In the genomic region with DNA sequence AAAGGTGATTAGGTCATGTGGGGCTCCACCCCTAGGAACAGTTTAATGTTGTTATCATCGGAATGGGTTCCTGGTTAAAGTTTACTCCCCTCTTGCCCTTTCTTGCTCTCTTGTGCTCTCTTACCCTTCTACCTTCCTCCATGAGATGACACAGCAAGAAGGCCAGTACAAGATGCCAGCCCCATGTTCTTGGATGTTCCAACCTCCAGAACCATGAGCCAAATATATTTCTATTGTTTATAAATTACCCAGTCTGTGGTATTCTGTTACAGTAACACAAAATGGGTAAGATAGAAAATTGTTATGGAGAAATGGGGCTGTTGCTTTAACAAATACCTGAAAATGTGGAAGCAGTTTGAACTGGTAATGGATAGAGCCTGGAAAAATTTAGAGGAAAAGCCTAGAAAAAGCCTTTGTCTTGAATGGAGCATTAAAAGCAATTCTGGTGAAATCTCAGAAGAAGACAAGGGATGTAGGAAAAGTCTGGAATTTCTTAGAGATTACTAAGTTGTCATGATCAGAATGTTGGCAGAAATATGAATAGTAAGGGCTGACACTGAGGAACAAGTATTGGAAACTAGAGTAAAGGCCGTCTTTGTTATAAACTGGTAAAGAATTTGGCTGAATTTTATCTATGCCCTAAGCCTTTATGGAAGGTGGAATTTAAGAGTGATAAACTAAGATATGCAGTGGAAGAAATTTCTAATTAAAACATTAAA, we compare ENCODE assay signal across 20 cellular contexts. TPM values are rescaled to one million over a fixed set of nuclear protein-coding genes. Genes with fewer than 3 reads are reported as not detected.
DNase-seq lines count a peak whose midpoint lies in the region; ATAC-seq and TF ChIP-seq lines count a peak whose summit lies in the region.
"Had no signal": no experiment of that assay in that cellular context is flagged by ENCODE, and none has a peak within 500 bp of the region (broad histone marks: within the 10 kb centered on the region; RNA-seq: fewer than 3 reads in every experiment).

No MANE protein-coding gene starts in this region.

- H3K36me3 ChIP-seq in adipocyte (ENCODE audit: control insufficient read depth, insufficient read depth, low read length, severe bottlenecking): no peaks in the 10 kb centered on the region
- H3K36me3 ChIP-seq in stomach smooth muscle (ENCODE audit: control insufficient read depth in 2 of 2, insufficient read depth in 2 of 2, low read length in 2 of 2): no peaks in the 10 kb centered on the region
- H3K36me3 ChIP-seq in lower lobe of right lung: no peaks in the 10 kb centered on the region
- no peaks in the 10 kb centered on the region for H3K36me3 ChIP-seq in gastrocnemius medialis
- H3K36me3 ChIP-seq: left lung had no signal

- TF ChIP-seq POLR2A in gastrocnemius medialis (IDR thresholded peaks at IDR 0.05): no peak

- intact Hi-C loops in lower lobe of right lung (cut with DNase I): no loop called here
- intact Hi-C loops in gastrocnemius medialis (cut with DNase I; ENCODE audit: low total_unique reads): no loop called here

- H3K9me3 ChIP-seq in adipocyte (ENCODE audit: control insufficient read depth, low read length) (no peaks in the 10 kb centered on the region), stomach smooth muscle (ENCODE audit: control insufficient read depth in 2 of 2, low read length in 2 of 2) (no peaks in the 10 kb centered on the region), lower lobe of right lung (no peaks in the 10 kb centered on the region), gastrocnemius medialis (no peaks in the 10 kb centered on the region)
- H3K9me3 ChIP-seq: left lung had no signal

- in situ Hi-C loops in gastrocnemius medialis (cut with MboI; ENCODE audit: low sequenced_read_pairs in 4 of 4): no loop called here

- H3K27me3 ChIP-seq in adipocyte (replicated peaks; ENCODE audit: control insufficient read depth, insufficient read depth, low read length) (no peaks in the 10 kb centered on the region), stomach smooth muscle (ENCODE audit: control insufficient read depth in 1 of 2, insufficient read depth in 2 of 2, low read length in 2 of 2) (no peaks in the 10 kb centered on the region), lower lobe of right lung (ENCODE audit: low read depth) (no peaks in the 10 kb centered on the region), gastrocnemius medialis (no peaks in the 10 kb centered on the region)
- H3K27me3 ChIP-seq: left lung had no signal

- no peak for TF ChIP-seq CTCF in fibroblast of pulmonary artery (IDR thresholded peaks at IDR 0.05; ENCODE audit: low read length, missing control alignments)
- no peak for TF ChIP-seq CTCF in lower lobe of right lung (IDR thresholded peaks at IDR 0.05)
- no peak for TF ChIP-seq CTCF in gastrocnemius medialis (IDR thresholded peaks at IDR 0.05 in 4 of 5, conservative IDR thresholded peaks at IDR 0.05 in 1 of 5)

- H3K27ac ChIP-seq in stomach smooth muscle (ENCODE audit: low read length) (peak overlapping the region; percentile 0), lower lobe of right lung (no peak overlapping the region), gastrocnemius medialis (no peak overlapping the region)

- peaks cover 37% of the 10 kb centered on the region for H3K4me1 ChIP-seq in adipocyte (ENCODE audit: control insufficient read depth, insufficient read depth, low read length)
- H3K4me1 ChIP-seq in stomach smooth muscle (ENCODE audit: control insufficient read depth, insufficient read depth, low read length): peaks cover 7% of the 10 kb centered on the region
- H3K4me1 ChIP-seq in lower lobe of right lung: no peaks in the 10 kb centered on the region
- no peaks in the 10 kb centered on the region for H3K4me1 ChIP-seq in gastrocnemius medialis
- H3K4me1 ChIP-seq: left lung had no signal

- peak overlapping the region; percentile 51 for H3K4me3 ChIP-seq in adipocyte (ENCODE audit: low read length)
- no peak overlapping the region for H3K4me3 ChIP-seq in fibroblast of pulmonary artery (replicated peaks; ENCODE audit: low read depth, low read length)
- H3K4me3 ChIP-seq in stomach smooth muscle (ENCODE audit: low read length in 2 of 2): no peak overlapping the region
- no peak overlapping the region for H3K4me3 ChIP-seq in lower lobe of right lung
- H3K4me3 ChIP-seq in gastrocnemius medialis: no peak overlapping the region
- H3K4me3 ChIP-seq: left lung had no signal

- H3K9ac ChIP-seq in adipocyte (ENCODE audit: low read length) (peak overlapping the region; percentile 63), stomach smooth muscle (ENCODE audit: low read length in 2 of 2) (no peak overlapping the region)

- ATAC-seq in lower lobe of right lung (no peak), gastrocnemius medialis (no peak)
- ATAC-seq: activated CD4-positive, alpha-beta T cell treated with anti-CD3 and anti-CD28 coated beads for 36 hours; activated T-helper 17 cell treated with anti-CD3 and anti-CD28 coated beads, Interleukin-2, amount 50 U/mL, for 72 hours; HepG2; left lung had no signal

- peak; percentile 80 for DNase-seq in COLO829 (ENCODE audit: low spot score)
- peak; percentile 75 for DNase-seq in adipocyte (ENCODE audit: low read depth)
- peak; percentile 72 for DNase-seq in fibroblast of pulmonary artery (ENCODE audit: low read depth)
- DNase-seq in NCI-H526 treated with DMSO at 0.1 percent for 48 hours (lab: John Stamatoyannopoulos, UW): no peak
- no peak for DNase-seq in lower lobe of right lung
- DNase-seq in middle frontal gyrus (ENCODE audit: extremely low spot score, low spot score): no peak
- no peak for DNase-seq in gastrocnemius medialis
- DNase-seq: activated CD4-positive, alpha-beta T cell treated with anti-CD3 and anti-CD28 coated beads for 36 hours; C1 segment of cervical spinal cord; cerebellar nuclear complex; DMS 273 treated with DMSO at 0.1 percent for 48 hours; left lung; NCI-H1436 treated with DMSO at 0.1 percent for 48 hours; NCI-H2227 treated with DMSO at 0.1 percent for 48 hours; nucleus accumbens; right cardiac atrium; stimulated activated naive CD4-positive, alpha-beta T cell had no signal

RNA-seq across cellular contexts. Expression of a gene that starts 53.5 kb away (rescaled TPM):
- 163 TPM for total RNA-seq in lower lobe of right lung
- total RNA-seq in gastrocnemius medialis: 100 to 1,000 TPM; 119 to 325 (median 193) TPM

Comparison
In these comparisons a context has a peak if more than half of its experiments do, and no peak if none do; other contexts are left out.
1. DNase-seq: peak in COLO829 (single experiment), adipocyte (single experiment) and fibroblast of pulmonary artery (single experiment); none in NCI-H526 treated with DMSO at 0.1 percent for 48 hours (single experiment), lower lobe of right lung (single experiment), middle frontal gyrus (single experiment) and gastrocnemius medialis (0 of 2).